In genomic region chr5:63401434-63402046, GRCh38 we compare ENCODE assay signal across 8 cellular contexts.
DNase-seq lines count a peak whose midpoint lies in the region; ATAC-seq, FAIRE-seq and TF ChIP-seq lines count a peak whose summit lies in the region.

No MANE protein-coding gene starts in this region.

- RAD21 ChIA-PET in GM12878 (lab: Charles Lee; ENCODE audit: unreplicated experiment), result interaction anchor here (0.8 to 1.1 kb wide), 4 partner anchors 252 to 569 kb away, joined by 3 to 5 read pairs (median 4); no protein-coding TSS in a partner anchor

- H3K4me2 ChIP-seq in GM12878 (ENCODE audit: control insufficient read depth, insufficient read depth), result no peak overlapping the region

- CTCF ChIA-PET in GM12878 (lab: Yijun Ruan, JAX), result interaction anchor here (0.6 to 1.7 kb wide), 8 partner anchors 12 to 1211 kb away, joined by 3 to 20 read pairs (median 4); partner anchors contain the start of gene HTR1A

- no TSS peak for BruUV-seq in GM12878 (replicated peaks; lab: Mats Ljungman, UMichigan)

- intact Hi-C loops in GM12878 (cut with micrococcal nuclease; ENCODE audit: unreplicated experiment), result loop anchor here (1.0 to 10.0 kb wide), 4 partner anchors 423 to 1211 kb away; no protein-coding TSS in a partner anchor

- POLR2A ChIA-PET in GM12878 (lab: Charles Lee), result no interaction called here

- no peaks in the 10 kb centered on the region for H3K4me1 ChIP-seq in GM12878 (ENCODE audit: control insufficient read depth, insufficient read depth, low read length)

- H3K4me3 ChIP-seq in GM12878, result no peak overlapping the region

- no peaks in the 10 kb centered on the region for H3K79me2 ChIP-seq in GM12878 (ENCODE audit: control insufficient read depth, insufficient read depth, low read length)

- TF ChIP-seq POLR2A in GM12878 (IDR thresholded peaks at IDR 0.05; ENCODE audit: low read depth, low read length), result no peak

- FAIRE-seq in GM12878 (lab: Jason Lieb, UNC), result peak; percentile 13

- no peaks in the 10 kb centered on the region for H3K27me3 ChIP-seq in GM12878 (replicated peaks in 1 of 2; ENCODE audit: control insufficient read depth in 2 of 2, insufficient read depth in 2 of 2, low read length in 1 of 2)

- WGBS in GM12878 (ENCODE audit: insufficient coverage, insufficient replicate concordance, low lambda C conversion rate, missing lambda C conversion rate), result 42% methylated on average over 7 of the region's 7 CpGs

- no peaks in the 10 kb centered on the region for H4K20me1 ChIP-seq in GM12878 (ENCODE audit: control insufficient read depth, insufficient read depth)

- H3K27ac ChIP-seq in GM12878 (ENCODE audit: control insufficient read depth, insufficient read depth), result no peak overlapping the region

- peak; percentile 48 for DNase-seq in D341Med (ENCODE audit: low spot score)
- peak; percentile 13 for DNase-seq in NCI-H526 treated with DMSO at 0.1 percent for 48 hours (lab: John Stamatoyannopoulos, UW)
- peak; percentile 1 for DNase-seq in GM12878 (ENCODE audit: low read depth, low spot score)
- DNase-seq in iris pigment epithelial cell (ENCODE audit: low read depth), result peak; percentile 48
- peak; percentile 84 for DNase-seq in superior temporal gyrus (ENCODE audit: extremely low spot score)
- DNase-seq in cortex of kidney (lab: John Stamatoyannopoulos, UW), result no peak

- in situ Hi-C loops in GM12878 (cut with MboI), result loop anchor here (5.0 kb wide), 1 partner anchor 561 kb away; the partner anchor contains the start of gene HTR1A

- H3K9ac ChIP-seq in GM12878 (ENCODE audit: control insufficient read depth, insufficient read depth, low read length), result no peak overlapping the region

- no peak overlapping the region for H2AFZ ChIP-seq in GM12878 (ENCODE audit: control insufficient read depth, low read depth, low read length)

- H3K36me3 ChIP-seq in GM12878 (ENCODE audit: control insufficient read depth in 2 of 2, insufficient read depth in 2 of 2, low read length in 1 of 2), result no peaks in the 10 kb centered on the region

- TF ChIP-seq RAD21 in GM12878 (IDR thresholded peaks at IDR 0.05; ENCODE audit: insufficient read depth, low read depth, low read length), result peak; percentile 87

- SMC1A ChIA-PET in GM12878 (lab: Charles Lee; ENCODE audit: uncharacterized antibody, unreplicated experiment), result interaction anchor here (1.0 to 1.3 kb wide), 4 partner anchors 14 to 564 kb away, joined by 3 to 5 read pairs (median 4); no protein-coding TSS in a partner anchor

- no peaks in the 10 kb centered on the region for H3K9me3 ChIP-seq in GM12878 (replicated peaks; ENCODE audit: control insufficient read depth, insufficient read depth, low read length)

- TF ChIP-seq EP300 in GM12878 (IDR thresholded peaks at IDR 0.05; ENCODE audit: borderline replicate concordance in 1 of 2, control insufficient read depth in 1 of 2, low read depth in 2 of 2, low read length in 2 of 2), result no peak

- peak; percentile 64 to 76 (median 76) for TF ChIP-seq CTCF in GM12878 (IDR thresholded peaks at IDR 0.05 in 2 of 3, conservative IDR thresholded peaks at IDR 0.05 in 1 of 3; ENCODE audit: control insufficient read depth in 2 of 3, extremely low read depth in 1 of 3, insufficient read depth in 1 of 3, low read depth in 3 of 3, low read length in 3 of 3)

- ATAC-seq in GM18870 (IDR thresholded peaks at IDR 0.05; ENCODE audit: unreplicated experiment) (peak; percentile 91), HG03097 (IDR thresholded peaks at IDR 0.05; ENCODE audit: low FRiP score, unreplicated experiment) (peak; percentile 82), GM12878 (peak; percentile 95)

TF ChIP-seq in GM12878, 131 proteins besides CTCF, POLR2A, EP300 and RAD21:
- TF ChIP-seq ZSCAN29 (IDR thresholded peaks at IDR 0.05) (no peak), TBL1XR1 (IDR thresholded peaks at IDR 0.05; ENCODE audit: low read depth, low read length) (no peak), PAX5 (IDR thresholded peaks at IDR 0.05; ENCODE audit: borderline replicate concordance, low read depth, low read length) (no peak), ZBTB11 (CRISPR knock-in tag; IDR thresholded peaks at IDR 0.05) (no peak), REST (IDR thresholded peaks at IDR 0.05; ENCODE audit: low read depth, low read length) (0 out of 2 replicates have a peak, but pooled peaks have one; percentile 23), MTA3 (IDR thresholded peaks at IDR 0.05; ENCODE audit: borderline replicate concordance, low read length) (no peak), SMC3 (IDR thresholded peaks at IDR 0.05; ENCODE audit: borderline replicate concordance, low read length) (peak; percentile 71; the same call in 1 of the 2 replicates)
TF ChIP-seq in GM12878: peak in this region for 2.
